Comparison of ENCODE assay signal across 16 cellular contexts in the genomic region with DNA sequence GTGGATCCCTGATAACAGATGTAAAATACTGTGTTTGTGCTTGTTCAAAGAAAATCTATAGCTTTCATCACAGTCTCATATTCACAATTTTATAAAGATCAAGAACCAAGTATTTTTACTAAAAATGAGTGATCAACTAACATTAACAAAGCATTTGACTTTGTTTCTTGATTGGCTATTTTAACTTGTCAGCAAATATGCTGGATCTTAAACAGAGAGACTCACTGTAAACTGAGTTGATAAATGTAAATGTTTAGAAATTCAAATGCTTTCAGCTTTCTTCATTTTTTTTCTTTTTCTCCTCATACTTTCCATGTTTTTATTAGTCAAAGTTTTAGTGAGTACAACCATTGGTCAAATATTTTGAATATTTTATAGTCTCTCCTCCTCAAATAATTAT.
DNase-seq lines count a peak whose midpoint lies in the region; ATAC-seq, FAIRE-seq and TF ChIP-seq lines count a peak whose summit lies in the region.
"Had no signal": no experiment of that assay in that cellular context is flagged by ENCODE, and none has a peak within 500 bp of the region (broad histone marks: within the 10 kb centered on the region; RNA-seq: fewer than 3 reads in every experiment).

No MANE protein-coding gene starts in this region.

- POLR2A ChIA-PET in A549 (lab: Yijun Ruan, JAX): no interaction called here

- H3K36me3 ChIP-seq in adipocyte (ENCODE audit: control insufficient read depth, insufficient read depth, low read length, severe bottlenecking): no peaks in the 10 kb centered on the region
- H3K36me3 ChIP-seq in neuronal stem cell (replicated peaks in 1 of 2; ENCODE audit: control insufficient read depth in 2 of 2, insufficient read depth in 2 of 2, low read length in 2 of 2): no peaks in the 10 kb centered on the region
- H3K36me3 ChIP-seq in tibial nerve: no peaks in the 10 kb centered on the region
- H3K36me3 ChIP-seq: BLaER1 treated with 17β-estradiol and CSF1 and Interleukin-3, amounts not matched to agents 10 nM and 100 nM had no signal

- H3K18ac ChIP-seq in neuronal stem cell (ENCODE audit: low read length): no peak overlapping the region

- H3K4ac ChIP-seq in neuronal stem cell (ENCODE audit: low read length): no peak overlapping the region

- no peak for DNase-seq in A549 (ENCODE audit: low read depth in 1 of 2, low spot score in 1 of 2)
- DNase-seq in adipocyte (ENCODE audit: low read depth): no peak
- no peak for DNase-seq in neuronal stem cell (ENCODE audit: low spot score)
- DNase-seq in tibial nerve (ENCODE audit: low spot score in 2 of 2): no peak
- no peak for DNase-seq in frontal cortex (ENCODE audit: low spot score in 2 of 2)
- no peak for DNase-seq in erythroblast (lab: John Stamatoyannopoulos, UW)
- DNase-seq: 8988T; Calu3; CD8-positive, alpha-beta T cell; DMS79 treated with DMSO at 0.1 percent for 48 hours; GF-D8; HFFc6 had no signal

- H4K8ac ChIP-seq in neuronal stem cell (ENCODE audit: low read depth, low read length): no peak overlapping the region

- H3K4me3 ChIP-seq in A549 (no peak overlapping the region), adipocyte (ENCODE audit: low read length) (no peak overlapping the region), neuronal stem cell (ENCODE audit: low read length in 2 of 2) (no peak overlapping the region), tibial nerve (no peak overlapping the region)
- H3K4me3 ChIP-seq: BLaER1 treated with 17β-estradiol and CSF1 and Interleukin-3, amounts not matched to agents 10 nM and 100 nM had no signal

- TF ChIP-seq POLR2A in A549 (IDR thresholded peaks at IDR 0.05; ENCODE audit: low read length) (no peak), tibial nerve (IDR thresholded peaks at IDR 0.05) (no peak), erythroblast (IDR thresholded peaks at IDR 0.05; ENCODE audit: low read length) (no peak)

- no peak for TF ChIP-seq RAD21 in A549 (conservative IDR thresholded peaks at IDR 0.05 in 1 of 2, IDR thresholded peaks at IDR 0.05 in 1 of 2)

- ATAC-seq in A549: no peak
- ATAC-seq in GM21576 (IDR thresholded peaks at IDR 0.05; ENCODE audit: unreplicated experiment): no peak
- ATAC-seq: CD8-positive, alpha-beta T cell; HCT116 had no signal

- FAIRE-seq in A549 (lab: Jason Lieb, UNC) (peak; percentile 92), frontal cortex (lab: Jason Lieb, UNC) (no peak)
- FAIRE-seq: HTR-8/SVneo had no signal

- no peaks in the 10 kb centered on the region for H3K9me3 ChIP-seq in A549
- no peaks in the 10 kb centered on the region for H3K9me3 ChIP-seq in adipocyte (ENCODE audit: control insufficient read depth, low read length)
- peaks cover 0 to 4% of the 10 kb centered on the region in 2 donors for H3K9me3 ChIP-seq in neuronal stem cell (replicated peaks in 1 of 2; ENCODE audit: control insufficient read depth in 2 of 2, insufficient read depth in 1 of 2, low read depth in 1 of 2, low read length in 2 of 2)
- H3K9me3 ChIP-seq in tibial nerve: no peaks in the 10 kb centered on the region

- TF ChIP-seq EP300 in A549 (IDR thresholded peaks at IDR 0.05) (no peak), tibial nerve (IDR thresholded peaks at IDR 0.05) (no peak)

- H2BK12ac ChIP-seq in neuronal stem cell (ENCODE audit: low read length): no peak overlapping the region

- H3K27me3 ChIP-seq in adipocyte (replicated peaks; ENCODE audit: control insufficient read depth, insufficient read depth, low read length) (no peaks in the 10 kb centered on the region), neuronal stem cell (ENCODE audit: control insufficient read depth in 3 of 3, insufficient read depth in 3 of 3, low read depth in 1 of 3, low read length in 3 of 3) (no peaks in the 10 kb centered on the region), tibial nerve (no peaks in the 10 kb centered on the region)
- H3K27me3 ChIP-seq: BLaER1 treated with 17β-estradiol and CSF1 and Interleukin-3, amounts not matched to agents 10 nM and 100 nM had no signal

- CTCF ChIA-PET in A549 (lab: Yijun Ruan, JAX): interaction anchor here (0.6 kb wide), 1 partner anchor 47 kb away, joined by 5 read pairs; no protein-coding TSS in a partner anchor

- H3K27ac ChIP-seq in A549: no peak overlapping the region
- H3K27ac ChIP-seq in neuronal stem cell (replicated peaks; ENCODE audit: low read length): no peak overlapping the region
- H3K27ac ChIP-seq in tibial nerve: peak overlapping the region in 3 of 4 donors; percentile 14 to 85 (median 62)
- H3K27ac ChIP-seq: BLaER1 treated with 17β-estradiol and CSF1 and Interleukin-3, amounts not matched to agents 10 nM and 100 nM had no signal

- H2BK15ac ChIP-seq in neuronal stem cell (ENCODE audit: low read length): no peak overlapping the region

- H3K9ac ChIP-seq in adipocyte (ENCODE audit: low read length): peak overlapping the region; percentile 31
- H3K9ac ChIP-seq in neuronal stem cell (ENCODE audit: low read depth, low read length, poor library complexity): no peak overlapping the region
- H3K9ac ChIP-seq: BLaER1 treated with 17β-estradiol and CSF1 and Interleukin-3, amounts not matched to agents 10 nM and 100 nM had no signal

- no peak overlapping the region for H3K23ac ChIP-seq in neuronal stem cell (ENCODE audit: low read depth, low read length, poor library complexity)

- no peaks in the 10 kb centered on the region for H3K79me1 ChIP-seq in neuronal stem cell (ENCODE audit: low read depth, low read length)

- H2AK5ac ChIP-seq in neuronal stem cell (ENCODE audit: low read depth, low read length): no peak overlapping the region

- no peak overlapping the region for H3K4me2 ChIP-seq in A549
- H3K4me2 ChIP-seq in neuronal stem cell (ENCODE audit: insufficient read depth, low read length, poor library complexity, severe bottlenecking): no peak overlapping the region
- H3K4me2 ChIP-seq: BLaER1 treated with 17β-estradiol and CSF1 and Interleukin-3, amounts not matched to agents 10 nM and 100 nM had no signal

- no peak overlapping the region for H2BK5ac ChIP-seq in neuronal stem cell (ENCODE audit: low read length)

- H3K4me1 ChIP-seq in A549 (no peaks in the 10 kb centered on the region), adipocyte (ENCODE audit: control insufficient read depth, insufficient read depth, low read length) (peaks cover 24% of the 10 kb centered on the region), neuronal stem cell (ENCODE audit: control insufficient read depth in 2 of 2, insufficient read depth in 1 of 2, low read depth in 1 of 2, low read length in 2 of 2) (peaks cover 2 to 9% of the 10 kb centered on the region in 2 donors), tibial nerve (peaks cover 0 to 60% (median 13%) of the 10 kb centered on the region in 4 donors)
- H3K4me1 ChIP-seq: BLaER1 treated with 17β-estradiol and CSF1 and Interleukin-3, amounts not matched to agents 10 nM and 100 nM had no signal

- peak overlapping the region; percentile 15 for H2AFZ ChIP-seq in neuronal stem cell (ENCODE audit: low read length)

- TF ChIP-seq CTCF in A549 (IDR thresholded peaks at IDR 0.05) (no peak), tibial nerve (IDR thresholded peaks at IDR 0.05) (no peak)

- H3K14ac ChIP-seq in neuronal stem cell (ENCODE audit: low read length): no peak overlapping the region

- H4K91ac ChIP-seq in neuronal stem cell (ENCODE audit: low read depth, low read length, poor library complexity): no peak overlapping the region

- H2BK120ac ChIP-seq in neuronal stem cell (ENCODE audit: low read depth, low read length): no peak overlapping the region

TF ChIP-seq in A549, 52 proteins besides CTCF, POLR2A, EP300 and RAD21:
- TF ChIP-seq MAFK (IDR thresholded peaks at IDR 0.05; ENCODE audit: partially characterized antibody) (peak; percentile 77), HOXB5 (CRISPR knock-in tag; IDR thresholded peaks at IDR 0.05) (no peak), SREBF2 (IDR thresholded peaks at IDR 0.05) (no peak), CHD2 (IDR thresholded peaks at IDR 0.05; ENCODE audit: low read length, partially characterized antibody) (no peak), POLR2AphosphoS2 (conservative IDR thresholded peaks at IDR 0.05; ENCODE audit: low read length) (no peak)
- TF ChIP-seq, protein P1, sequence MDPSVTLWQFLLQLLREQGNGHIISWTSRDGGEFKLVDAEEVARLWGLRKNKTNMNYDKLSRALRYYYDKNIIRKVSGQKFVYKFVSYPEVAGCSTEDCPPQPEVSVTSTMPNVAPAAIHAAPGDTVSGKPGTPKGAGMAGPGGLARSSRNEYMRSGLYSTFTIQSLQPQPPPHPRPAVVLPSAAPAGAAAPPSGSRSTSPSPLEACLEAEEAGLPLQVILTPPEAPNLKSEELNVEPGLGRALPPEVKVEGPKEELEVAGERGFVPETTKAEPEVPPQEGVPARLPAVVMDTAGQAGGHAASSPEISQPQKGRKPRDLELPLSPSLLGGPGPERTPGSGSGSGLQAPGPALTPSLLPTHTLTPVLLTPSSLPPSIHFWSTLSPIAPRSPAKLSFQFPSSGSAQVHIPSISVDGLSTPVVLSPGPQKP (IDR thresholded peaks at IDR 0.05; ENCODE audit: low read depth, low read length): no peak

Comparison
In these comparisons a context has a peak if more than half of its experiments do, and no peak if none do; other contexts are left out.
1. H3K27ac ChIP-seq: peak in tibial nerve (3 of 4); none in A549 (0 of 2) and neuronal stem cell (single experiment).